Comparison of ENCODE assay signal across 24 cellular contexts in the genomic region with DNA sequence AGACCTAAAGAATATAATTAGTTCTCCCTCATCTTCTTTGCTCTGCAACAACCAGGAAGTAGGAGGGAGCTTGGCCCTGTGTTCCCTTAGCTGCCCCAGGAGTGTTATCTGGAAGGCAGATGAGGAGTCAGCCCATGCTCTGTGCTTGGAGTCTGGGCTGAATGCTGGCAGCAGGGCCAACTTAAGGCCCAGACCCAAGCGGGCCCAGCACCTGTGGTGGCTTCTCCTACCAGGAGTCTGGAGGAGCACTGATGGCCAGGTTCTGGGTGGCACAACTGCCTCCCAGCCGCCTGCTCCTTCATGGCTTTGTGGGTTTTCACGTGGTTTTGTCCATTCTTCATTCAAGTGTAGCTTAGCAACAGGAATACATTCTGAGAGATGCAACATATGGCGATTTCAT.
DNase-seq lines count a peak whose midpoint lies in the region; ATAC-seq and TF ChIP-seq lines count a peak whose summit lies in the region.
"Had no signal": no experiment of that assay in that cellular context is flagged by ENCODE, and none has a peak within 500 bp of the region (broad histone marks: within the 10 kb centered on the region; RNA-seq: fewer than 3 reads in every experiment).

No MANE protein-coding gene starts in this region.

- H3K9me3 Mint-ChIP-seq in MCF 10A (ENCODE audit: unreplicated experiment) = no peaks in the 10 kb centered on the region

- DNase-seq in MCF 10A (ENCODE audit: unreplicated experiment) = peak; percentile 1
- no peak for DNase-seq in mammary epithelial cell
- DNase-seq in OCI-M1 (lab: John Stamatoyannopoulos, UW) = peak; percentile 1
- peak; percentile 53 for DNase-seq in mesenteric fat pad (ENCODE audit: low spot score)
- no peak for DNase-seq in stimulated activated CD4-positive, alpha-beta T cell treated with anti-CD3 and anti-CD28 coated beads, Interleukin-12 subunit alpha, Interleukin-12 subunit beta, amount 100 ng/mL, for 4 hours
- DNase-seq in PC-9 = no peak
- DNase-seq: Caco-2, DMS153, GOT3, HFFc6, KBM-7, MG63, NCI-H2081 treated with DMSO at 0.1 percent for 48 hours, NCI-H2171, NCI-H226, NCI-H510A treated with DMSO at 0.1 percent for 48 hours, NCI-H774, Right ventricle myocardium superior, RPMI8226 had no signal

- in situ Hi-C loops in mammary epithelial cell (cut with MboI; ENCODE audit: low sequenced_read_pairs in 2 of 2) = no loop called here

- no peaks in the 10 kb centered on the region for H3F3A ChIP-seq in PC-9 (ENCODE audit: insufficient read depth, low read depth)

- no peaks in the 10 kb centered on the region for H3K79me2 ChIP-seq in mammary epithelial cell (ENCODE audit: insufficient read depth, low read length)
- H3K79me2 ChIP-seq in PC-9 (ENCODE audit: low read depth) = no peaks in the 10 kb centered on the region

- H3K4me3 ChIP-seq in mammary epithelial cell (replicated peaks in 1 of 3; ENCODE audit: insufficient read depth in 1 of 3, low read depth in 2 of 3, low read length in 3 of 3) (no peak overlapping the region), PC-9 (no peak overlapping the region)
- H3K4me3 ChIP-seq: BLaER1 treated with 17β-estradiol and CSF1 and Interleukin-3, amounts not matched to agents 10 nM and 100 nM; HAP-1; MG63; SJSA1 had no signal

- H3K4me2 ChIP-seq in mammary epithelial cell (ENCODE audit: insufficient read depth, low read depth, low read length) = no peak overlapping the region
- H3K4me2 ChIP-seq in PC-9 = no peak overlapping the region

- H3K4me3 Mint-ChIP-seq in MCF 10A (ENCODE audit: unreplicated experiment) = no peak overlapping the region
- H3K4me3 Mint-ChIP-seq: CD4-positive, alpha-beta memory T cell; HFFc6 had no signal

- POLR2A ChIA-PET in MCF 10A (lab: Yijun Ruan, JAX) = no interaction called here
- POLR2A ChIA-PET in PC-9 (lab: Charles Lee; ENCODE audit: unreplicated experiment) = no interaction called here

- BruUV-seq in MCF 10A (replicated peaks; lab: Mats Ljungman, UMichigan) (no TSS peak), mammary epithelial cell (replicated peaks; lab: Mats Ljungman, UMichigan) (no TSS peak), PC-9 (replicated peaks; lab: Mats Ljungman, UMichigan) (no TSS peak)

- 58% methylated on average over 4 of the region's 4 CpGs for WGBS in mammary epithelial cell (ENCODE audit: low coverage, missing lambda C conversion rate)

- TF ChIP-seq CTCF in MCF 10A (IDR thresholded peaks at IDR 0.05; ENCODE audit: unreplicated experiment) = no peak
- TF ChIP-seq CTCF in mammary epithelial cell (conservative IDR thresholded peaks at IDR 0.05 in 1 of 2, IDR thresholded peaks at IDR 0.05 in 1 of 2; ENCODE audit: extremely low read depth in 1 of 2, insufficient read depth in 1 of 2, low read depth in 1 of 2, low read length in 2 of 2) = no peak
- no peak for TF ChIP-seq CTCF in PC-9 (conservative IDR thresholded peaks at IDR 0.05)

- CTCF ChIA-PET in MCF 10A (lab: Yijun Ruan, JAX) (no interaction called here), mammary epithelial cell (lab: Charles Lee; ENCODE audit: low non-redundant PET) (no interaction called here), PC-9 (lab: Charles Lee) (no interaction called here)

- no peak overlapping the region for H3K27ac Mint-ChIP-seq in MCF 10A (ENCODE audit: low read depth, unreplicated experiment)
- H3K27ac Mint-ChIP-seq: CD4-positive, alpha-beta memory T cell; HFFc6 had no signal

- no peaks in the 10 kb centered on the region for H3K27me3 ChIP-seq in mammary epithelial cell (ENCODE audit: insufficient read depth, low read length)
- H3K27me3 ChIP-seq in PC-9 (ENCODE audit: insufficient read depth, low read depth) = no peaks in the 10 kb centered on the region
- H3K27me3 ChIP-seq: BLaER1 treated with 17β-estradiol and CSF1 and Interleukin-3, amounts not matched to agents 10 nM and 100 nM; MG63; SJSA1 had no signal

- intact Hi-C loops in MCF 10A (cut with micrococcal nuclease) (no loop called here), mammary epithelial cell (cut with micrococcal nuclease) (no loop called here), PC-9 (cut with micrococcal nuclease; ENCODE audit: unreplicated experiment) (no loop called here)

- no peaks in the 10 kb centered on the region for H3K4me1 Mint-ChIP-seq in MCF 10A (ENCODE audit: insufficient read depth, unreplicated experiment)
- H3K4me1 Mint-ChIP-seq: CD4-positive, alpha-beta memory T cell had no signal

- H3K9ac ChIP-seq in mammary epithelial cell (ENCODE audit: insufficient read depth, low read length) = no peak overlapping the region
- H3K9ac ChIP-seq: BLaER1 treated with 17β-estradiol and CSF1 and Interleukin-3, amounts not matched to agents 10 nM and 100 nM had no signal

- H3K27ac ChIP-seq in mammary epithelial cell (ENCODE audit: insufficient read depth, low read depth, low read length) = no peak overlapping the region
- H3K27ac ChIP-seq in PC-9 = no peak overlapping the region
- H3K27ac ChIP-seq: BLaER1 treated with 17β-estradiol and CSF1 and Interleukin-3, amounts not matched to agents 10 nM and 100 nM; SJSA1 had no signal

- dilution Hi-C loops in mammary epithelial cell (cut with HindIII; ENCODE audit: low sequenced_read_pairs) = no loop called here

- H4K20me1 ChIP-seq in mammary epithelial cell (ENCODE audit: insufficient read depth, low read length) = no peaks in the 10 kb centered on the region
- H4K20me1 ChIP-seq in PC-9 (ENCODE audit: insufficient read depth) = no peaks in the 10 kb centered on the region
- H4K20me1 ChIP-seq: BLaER1 treated with 17β-estradiol and CSF1 and Interleukin-3, amounts not matched to agents 10 nM and 100 nM had no signal

- no peaks in the 10 kb centered on the region for H3K27me3 Mint-ChIP-seq in MCF 10A (ENCODE audit: insufficient read depth, unreplicated experiment)
- H3K27me3 Mint-ChIP-seq: CD4-positive, alpha-beta memory T cell had no signal

- H3K4me1 ChIP-seq in mammary epithelial cell (ENCODE audit: insufficient read depth, low read length) = no peaks in the 10 kb centered on the region
- no peaks in the 10 kb centered on the region for H3K4me1 ChIP-seq in PC-9 (replicated peaks; ENCODE audit: insufficient read depth)
- H3K4me1 ChIP-seq: Caco-2, HAP-1, SJSA1 had no signal

- no peaks in the 10 kb centered on the region for H3K9me2 ChIP-seq in PC-9 (ENCODE audit: insufficient read depth)

- no peak overlapping the region for H2AFZ ChIP-seq in mammary epithelial cell (ENCODE audit: low read depth, low read length)
- H2AFZ ChIP-seq in PC-9 = no peak overlapping the region

- H3K9me3 ChIP-seq in mammary epithelial cell (replicated peaks; ENCODE audit: insufficient read depth, low read length) (peaks cover 11% of the 10 kb centered on the region), PC-9 (ENCODE audit: insufficient read depth, low read depth) (no peaks in the 10 kb centered on the region)
- H3K9me3 ChIP-seq: BLaER1 treated with 17β-estradiol and CSF1 and Interleukin-3, amounts not matched to agents 10 nM and 100 nM; Caco-2; HAP-1; MG63 had no signal

- ATAC-seq in HG03521 (IDR thresholded peaks at IDR 0.05; ENCODE audit: unreplicated experiment) = no peak

- no peaks in the 10 kb centered on the region for H3K36me3 ChIP-seq in mammary epithelial cell (ENCODE audit: insufficient read depth, low read length)
- no peaks in the 10 kb centered on the region for H3K36me3 ChIP-seq in PC-9 (ENCODE audit: low read depth)
- H3K36me3 ChIP-seq: BLaER1 treated with 17β-estradiol and CSF1 and Interleukin-3, amounts not matched to agents 10 nM and 100 nM; HAP-1; MG63; SJSA1 had no signal

- H3K36me3 Mint-ChIP-seq in MCF 10A (ENCODE audit: insufficient read depth, unreplicated experiment) = no peaks in the 10 kb centered on the region
- H3K36me3 Mint-ChIP-seq: CD4-positive, alpha-beta memory T cell had no signal

Comparison
In these comparisons a context has a peak if more than half of its experiments do, and no peak if none do; other contexts are left out.
1. DNase-seq: peak in MCF 10A (single experiment), OCI-M1 (single experiment) and mesenteric fat pad (single experiment); none in mammary epithelial cell (single experiment), stimulated activated CD4-positive, alpha-beta T cell treated with anti-CD3 and anti-CD28 coated beads, Interleukin-12 subunit alpha, Interleukin-12 subunit beta, amount 100 ng/mL, for 4 hours (single experiment) and PC-9 (0 of 2).